In the genomic region with DNA sequence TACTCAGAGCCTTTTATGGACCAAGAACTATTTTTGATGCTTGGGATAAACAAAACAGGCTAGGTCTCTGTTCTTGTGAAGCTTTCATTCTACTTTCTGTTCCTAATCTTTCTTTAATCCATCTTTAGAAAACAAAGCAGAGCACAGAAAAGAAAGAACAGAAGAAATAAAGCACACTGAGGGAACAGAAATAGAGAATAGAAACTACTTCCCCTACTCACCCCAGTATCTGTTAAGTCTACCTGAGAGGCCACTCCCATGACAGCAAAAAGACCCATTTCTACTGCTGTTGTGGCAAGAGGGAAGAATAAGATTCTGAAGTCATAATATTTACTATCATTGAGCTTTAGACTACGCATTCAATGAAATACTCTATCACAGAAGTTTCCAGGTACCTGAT, we compare ENCODE assay signal across 12 cellular contexts. TPM values are rescaled to one million over a fixed set of nuclear protein-coding genes. Genes with fewer than 3 reads are reported as not detected.
A peak's percentile ranks its signal among the peaks of the same experiment; 100 is the strongest.
DNase-seq lines count a peak whose midpoint lies in the region; ATAC-seq and TF ChIP-seq lines count a peak whose summit lies in the region.
"Had no signal": no experiment of that assay in that cellular context is flagged by ENCODE, and none has a peak within 500 bp of the region (broad histone marks: within the 10 kb centered on the region; RNA-seq: fewer than 3 reads in every experiment).

No MANE protein-coding gene starts in this region.

- CTCF ChIA-PET in activated CD8-positive, alpha-beta memory T cell treated with anti-CD3 and anti-CD28 coated beads, Interleukin-2, amount 10 ng/mL, durations not matched to agents 7 days and 5 days (lab: Charles Lee): interaction anchor here (0.9 kb wide), 2 partner anchors 8 to 282 kb away, joined by 3 read pairs; a partner anchor contains a TSS
- CTCF ChIA-PET in activated B cell treated with CpG ODN at 0.5 μM for 24 hours (lab: Charles Lee): no interaction called here

- intact Hi-C loops in activated B cell treated with CpG ODN at 0.5 μM for 24 hours (cut with micrococcal nuclease): loop anchor here (1.0 to 10.0 kb wide), 2 partner anchors 9 to 278 kb away; a partner anchor contains a TSS
- intact Hi-C loops in aorta (cut with DNase I): no loop called here

- no peak for ATAC-seq in activated CD8-positive, alpha-beta memory T cell treated with anti-CD3 and anti-CD28 coated beads, Interleukin-2, amount 10 ng/mL, durations not matched to agents 7 days and 5 days
- ATAC-seq in HG02973 (IDR thresholded peaks at IDR 0.05; ENCODE audit: unreplicated experiment) (peak; percentile 34), activated B cell treated with CpG ODN at 0.5 μM for 24 hours (ENCODE audit: low read depth) (peak; percentile 41), aorta (ENCODE audit: low FRiP score) (no peak)
- no peak for ATAC-seq in stimulated activated naive CD8-positive, alpha-beta T cell treated with anti-CD3 and anti-CD28 coated beads, Interleukin-15, amount 100 ng/mL, for 72 hours

- H3K27me3 ChIP-seq in aorta (ENCODE audit: control insufficient read depth in 1 of 2, insufficient read depth in 2 of 2, low read length in 1 of 2): no peaks in the 10 kb centered on the region
- H3K27me3 ChIP-seq: adrenal gland had no signal

- H3K36me3 Mint-ChIP-seq in activated CD8-positive, alpha-beta memory T cell treated with anti-CD3 and anti-CD28 coated beads, Interleukin-2, amount 10 ng/mL, durations not matched to agents 7 days and 5 days: peaks cover 33% of the 10 kb centered on the region
- H3K36me3 Mint-ChIP-seq in activated B cell treated with CpG ODN at 0.5 μM for 24 hours (ENCODE audit: low read depth) (peaks cover 3% of the 10 kb centered on the region), type B pancreatic cell (peaks cover 3% of the 10 kb centered on the region)

- peak overlapping the region; percentile 77 for H3K27ac Mint-ChIP-seq in activated CD8-positive, alpha-beta memory T cell treated with anti-CD3 and anti-CD28 coated beads, Interleukin-2, amount 10 ng/mL, durations not matched to agents 7 days and 5 days
- peak overlapping the region; percentile 84 for H3K27ac Mint-ChIP-seq in activated B cell treated with CpG ODN at 0.5 μM for 24 hours
- H3K27ac Mint-ChIP-seq in stimulated activated naive CD8-positive, alpha-beta T cell treated with anti-CD3 and anti-CD28 coated beads, Interleukin-15, amount 100 ng/mL, for 72 hours: peak overlapping the region in 1 of 2 donors; percentile 57
- no peak overlapping the region for H3K27ac Mint-ChIP-seq in type B pancreatic cell

- WGBS in aorta, 2 donors: 96% methylated on average over 1 of the region's 1 CpG

- H3K27me3 Mint-ChIP-seq in activated CD8-positive, alpha-beta memory T cell treated with anti-CD3 and anti-CD28 coated beads, Interleukin-2, amount 10 ng/mL, durations not matched to agents 7 days and 5 days: no peaks in the 10 kb centered on the region
- H3K27me3 Mint-ChIP-seq in activated B cell treated with CpG ODN at 0.5 μM for 24 hours (no peaks in the 10 kb centered on the region), type B pancreatic cell (no peaks in the 10 kb centered on the region)
- H3K27me3 Mint-ChIP-seq in stimulated activated naive CD8-positive, alpha-beta T cell treated with anti-CD3 and anti-CD28 coated beads, Interleukin-15, amount 100 ng/mL, for 72 hours: no peaks in the 10 kb centered on the region

- no peaks in the 10 kb centered on the region for H3K4me1 ChIP-seq in aorta (ENCODE audit: control insufficient read depth in 1 of 2, insufficient read depth in 2 of 2, low read length in 2 of 2)

- H3K4me1 Mint-ChIP-seq in activated CD8-positive, alpha-beta memory T cell treated with anti-CD3 and anti-CD28 coated beads, Interleukin-2, amount 10 ng/mL, durations not matched to agents 7 days and 5 days: peaks cover 56% of the 10 kb centered on the region
- H3K4me1 Mint-ChIP-seq in activated B cell treated with CpG ODN at 0.5 μM for 24 hours (peaks cover 75% of the 10 kb centered on the region), type B pancreatic cell (ENCODE audit: unreplicated experiment) (peaks cover 14% of the 10 kb centered on the region)
- H3K4me1 Mint-ChIP-seq in stimulated activated naive CD8-positive, alpha-beta T cell treated with anti-CD3 and anti-CD28 coated beads, Interleukin-15, amount 100 ng/mL, for 72 hours: peaks cover 69% of the 10 kb centered on the region

- POLR2A ChIA-PET in activated B cell treated with CpG ODN at 0.5 μM for 24 hours (lab: Charles Lee): interaction anchor here (0.9 to 8.0 kb wide), 4 partner anchors 9 to 313 kb away, joined by 3 to 94 read pairs (median 8); a partner anchor contains a TSS

- no peaks in the 10 kb centered on the region for H3K9me3 Mint-ChIP-seq in activated CD8-positive, alpha-beta memory T cell treated with anti-CD3 and anti-CD28 coated beads, Interleukin-2, amount 10 ng/mL, durations not matched to agents 7 days and 5 days (ENCODE audit: low read depth)
- no peaks in the 10 kb centered on the region for H3K9me3 Mint-ChIP-seq in activated B cell treated with CpG ODN at 0.5 μM for 24 hours
- H3K9me3 Mint-ChIP-seq in stimulated activated naive CD8-positive, alpha-beta T cell treated with anti-CD3 and anti-CD28 coated beads, Interleukin-15, amount 100 ng/mL, for 72 hours: no peaks in the 10 kb centered on the region
- H3K9me3 Mint-ChIP-seq in type B pancreatic cell: no peaks in the 10 kb centered on the region

- H3K27ac ChIP-seq in aorta (ENCODE audit: low read depth in 1 of 2, low read length in 2 of 2): no peak overlapping the region

- TF ChIP-seq CTCF in activated B cell treated with CpG ODN at 0.5 μM for 24 hours (IDR thresholded peaks at IDR 0.05): no peak
- no peak for TF ChIP-seq CTCF in type B pancreatic cell (conservative IDR thresholded peaks at IDR 0.05)

- no peak overlapping the region for H3K4me3 Mint-ChIP-seq in activated CD8-positive, alpha-beta memory T cell treated with anti-CD3 and anti-CD28 coated beads, Interleukin-2, amount 10 ng/mL, durations not matched to agents 7 days and 5 days
- H3K4me3 Mint-ChIP-seq in activated B cell treated with CpG ODN at 0.5 μM for 24 hours (peak overlapping the region; percentile 53), type B pancreatic cell (no peak overlapping the region)
- peak overlapping the region; percentile 50 to 54 for H3K4me3 Mint-ChIP-seq in stimulated activated naive CD8-positive, alpha-beta T cell treated with anti-CD3 and anti-CD28 coated beads, Interleukin-15, amount 100 ng/mL, for 72 hours

- no peak overlapping the region for H3K4me3 ChIP-seq in aorta (ENCODE audit: low read length in 2 of 2)
- H3K4me3 ChIP-seq: adrenal gland, lung had no signal

- H3K36me3 ChIP-seq in aorta (ENCODE audit: control insufficient read depth in 1 of 2, insufficient read depth in 2 of 2, low read length in 1 of 2): no peaks in the 10 kb centered on the region
- H3K36me3 ChIP-seq: adrenal gland had no signal

- H3K9me3 ChIP-seq in aorta (ENCODE audit: control insufficient read depth, low read length): no peaks in the 10 kb centered on the region
- H3K9me3 ChIP-seq: adrenal gland had no signal

- DNase-seq in activated CD8-positive, alpha-beta memory T cell treated with anti-CD3 and anti-CD28 coated beads, Interleukin-2, amount 10 ng/mL, durations not matched to agents 7 days and 5 days: no peak
- no peak for DNase-seq in activated CD8-positive, alpha-beta memory T cell treated with anti-CD3 and anti-CD28 coated beads, Interleukin-2, amount 50 U/mL, for 48 hours
- DNase-seq in activated B cell treated with CpG ODN at 0.5 μM for 24 hours (no peak), type B pancreatic cell (ENCODE audit: extremely low spot score, unreplicated experiment) (no peak), aorta (no peak), NCI-H1048 (lab: John Stamatoyannopoulos, UW) (no peak)
- no peak for DNase-seq in stimulated activated naive CD8-positive, alpha-beta T cell treated with anti-CD3 and anti-CD28 coated beads, Interleukin-15, amount 100 ng/mL, for 72 hours
- DNase-seq: adrenal gland, NCI-H2029 treated with DMSO at 0.1 percent for 48 hours had no signal

RNA-seq across cellular contexts. Expression of a gene that starts 9.2 kb away (rescaled TPM):
- 10 to 100 TPM; 72.1 to 94.7 TPM for total RNA-seq in activated CD8-positive, alpha-beta memory T cell treated with anti-CD3 and anti-CD28 coated beads, Interleukin-2, amount 10 ng/mL, durations not matched to agents 7 days and 5 days
- total RNA-seq in activated B cell treated with CpG ODN at 0.5 μM for 24 hours (44.8 and 45.9 TPM in 2 replicates), type B pancreatic cell (ENCODE audit: low replicate concordance) (42.8 and 53.0 TPM in 2 replicates), aorta (10 to 100 TPM; 36.3 to 58.3 TPM)
- 10 to 100 TPM; 13.0 to 14.1 TPM for polyA plus RNA-seq in aorta

RNA-seq across cellular contexts. Expression of a gene that starts 49.7 kb away (rescaled TPM):
- not detected for total RNA-seq in activated CD8-positive, alpha-beta memory T cell treated with anti-CD3 and anti-CD28 coated beads, Interleukin-2, amount 10 ng/mL, durations not matched to agents 7 days and 5 days
- total RNA-seq in activated B cell treated with CpG ODN at 0.5 μM for 24 hours (0.18 and 0.20 TPM in 2 replicates), type B pancreatic cell (ENCODE audit: low replicate concordance) (0.43 and 0.62 TPM in 2 replicates), aorta (not detected)
- under 1 TPM in 1 of 2 donors, not detected in 1; 0.13 TPM for polyA plus RNA-seq in aorta
- polyA plus RNA-seq: AG04450 had no signal

Comparison
In these comparisons a context has a peak if more than half of its experiments do, and no peak if none do; other contexts are left out.
1. ATAC-seq: peak in HG02973 (single experiment) and activated B cell treated with CpG ODN at 0.5 μM for 24 hours (single experiment); none in activated CD8-positive, alpha-beta memory T cell treated with anti-CD3 and anti-CD28 coated beads, Interleukin-2, amount 10 ng/mL, durations not matched to agents 7 days and 5 days (single experiment), stimulated activated naive CD8-positive, alpha-beta T cell treated with anti-CD3 and anti-CD28 coated beads, Interleukin-15, amount 100 ng/mL, for 72 hours (single experiment) and aorta (single experiment).
2. H3K4me3 Mint-ChIP-seq: peak in activated B cell treated with CpG ODN at 0.5 μM for 24 hours (single experiment) and stimulated activated naive CD8-positive, alpha-beta T cell treated with anti-CD3 and anti-CD28 coated beads, Interleukin-15, amount 100 ng/mL, for 72 hours (2 of 2); none in activated CD8-positive, alpha-beta memory T cell treated with anti-CD3 and anti-CD28 coated beads, Interleukin-2, amount 10 ng/mL, durations not matched to agents 7 days and 5 days (single experiment) and type B pancreatic cell (single experiment).